ENCODE assay signal across 9 cellular contexts in genomic region chr10:32960022-32960421, GRCh38. TPM values are rescaled to one million over a fixed set of nuclear protein-coding genes. Genes with fewer than 3 reads are reported as not detected.
DNase-seq lines count a peak whose midpoint lies in the region; ATAC-seq and TF ChIP-seq lines count a peak whose summit lies in the region.
"Had no signal": no experiment of that assay in that cellular context is flagged by ENCODE, and none has a peak within 500 bp of the region (broad histone marks: within the 10 kb centered on the region; RNA-seq: fewer than 3 reads in every experiment).

No MANE protein-coding gene starts in this region.

- H3K9me3 ChIP-seq in SK-N-SH (no peaks in the 10 kb centered on the region), SJSA1 (replicated peaks) (no peaks in the 10 kb centered on the region), smooth muscle cell (replicated peaks; ENCODE audit: low read depth) (no peaks in the 10 kb centered on the region)

- no peaks in the 10 kb centered on the region for H3K9me2 ChIP-seq in SK-N-SH

- H3K36me3 ChIP-seq in SK-N-SH (replicated peaks in 1 of 2; ENCODE audit: control insufficient read depth in 1 of 2, insufficient read depth in 2 of 2, low read length in 1 of 2) (peaks cover 1 to 8% of the 10 kb centered on the region in 2 experiments), SJSA1 (peaks cover 29% of the 10 kb centered on the region), smooth muscle cell (ENCODE audit: low read depth) (no peaks in the 10 kb centered on the region)

- peak overlapping the region; percentile 98 for H3K9ac ChIP-seq in SK-N-SH
- peak overlapping the region; percentile 99 for H3K9ac ChIP-seq in smooth muscle cell (ENCODE audit: low read depth)

- no peak for TF ChIP-seq RAD21 in SK-N-SH (IDR thresholded peaks at IDR 0.05; ENCODE audit: low read length)

- peak overlapping the region; percentile 93 to 98 for H3K27ac ChIP-seq in SK-N-SH (ENCODE audit: low read depth in 2 of 2, low read length in 1 of 2)
- peak overlapping the region; percentile 99 for H3K27ac ChIP-seq in SJSA1
- H3K27ac ChIP-seq in smooth muscle cell (ENCODE audit: low read depth) = peak overlapping the region; percentile 97

- peaks cover 30% of the 10 kb centered on the region for H3F3A ChIP-seq in SK-N-SH (replicated peaks; ENCODE audit: insufficient read depth)
- H3F3A ChIP-seq in smooth muscle cell (ENCODE audit: low read depth) = peaks cover 28% of the 10 kb centered on the region

- peak overlapping the region; percentile 79 for H3K4me2 ChIP-seq in SK-N-SH
- H3K4me2 ChIP-seq in smooth muscle cell = peak overlapping the region; percentile 93

- H2AFZ ChIP-seq in SK-N-SH (ENCODE audit: low read depth) (no peak overlapping the region), smooth muscle cell (ENCODE audit: low read depth) (no peak overlapping the region)

- TF ChIP-seq CTCF in SK-N-SH (IDR thresholded peaks at IDR 0.05) (no peak), fibroblast of villous mesenchyme (IDR thresholded peaks at IDR 0.05; ENCODE audit: insufficient read depth, low read depth, low read length) (no peak), smooth muscle cell (IDR thresholded peaks at IDR 0.05; ENCODE audit: borderline replicate concordance, insufficient read depth, poor library complexity, severe bottlenecking) (no peak)

- peak overlapping the region; percentile 78 to 95; a peak in 3 of 4 replicates for H3K4me3 ChIP-seq in SK-N-SH (ENCODE audit: low read depth in 2 of 2, low read length in 1 of 2)
- H3K4me3 ChIP-seq in SJSA1 = peak overlapping the region; percentile 98
- H3K4me3 ChIP-seq in fibroblast of villous mesenchyme (ENCODE audit: low read depth, low read length) = peak overlapping the region; percentile 92
- H3K4me3 ChIP-seq in smooth muscle cell = peak overlapping the region; percentile 70

- no peaks in the 10 kb centered on the region for H3K27me3 ChIP-seq in SK-N-SH (ENCODE audit: insufficient read depth)
- H3K27me3 ChIP-seq in SJSA1 (replicated peaks) = no peaks in the 10 kb centered on the region
- no peaks in the 10 kb centered on the region for H3K27me3 ChIP-seq in smooth muscle cell (ENCODE audit: low read depth)

- no peak for TF ChIP-seq EP300 in SK-N-SH (IDR thresholded peaks at IDR 0.05; ENCODE audit: borderline replicate concordance in 1 of 2, low read depth in 1 of 2, low read length in 1 of 2)

- ATAC-seq in SK-N-SH treated with all-trans-retinoic acid at 6 μM for 48 hours = no peak

- H3K79me2 ChIP-seq in SK-N-SH (ENCODE audit: insufficient read depth) (peaks cover 58% of the 10 kb centered on the region), smooth muscle cell (ENCODE audit: low read depth) (peaks cover 53% of the 10 kb centered on the region)

- POLR2A ChIA-PET in SK-N-SH (lab: Yijun Ruan, JAX) = interaction anchor here (1.8 kb wide), 1 partner anchor 20 kb away, joined by 15 read pairs; no protein-coding TSS in a partner anchor

- WGBS in SK-N-SH (ENCODE audit: low lambda C conversion rate) = 68% methylated on average over 4 of the region's 4 CpGs
- WGBS in smooth muscle cell (ENCODE audit: low lambda C conversion rate) = 64% methylated on average over 4 of the region's 4 CpGs

- CTCF ChIA-PET in SK-N-SH (lab: Yijun Ruan, JAX) = interaction anchor here (1.2 kb wide), 1 partner anchor 12 kb away, joined by 3 read pairs; no protein-coding TSS in a partner anchor

- no peak for DNase-seq in SK-N-SH
- DNase-seq in SJSA1 (ENCODE audit: low read depth in 1 of 2, low spot score in 2 of 2) = no peak
- no peak for DNase-seq in fibroblast of villous mesenchyme (ENCODE audit: low read depth)
- no peak for DNase-seq in smooth muscle cell (lab: John Stamatoyannopoulos, UW; ENCODE audit: unreplicated experiment)
- no peak for DNase-seq in activated CD8-positive, alpha-beta memory T cell treated with anti-CD3 and anti-CD28 coated beads, Interleukin-2, amount 50 U/mL, for 4 hours
- no peak for DNase-seq in GOT3 (lab: John Stamatoyannopoulos, UW)
- no peak for DNase-seq in NOMO-1 treated with DMSO at 0.1 percent for 48 hours (lab: John Stamatoyannopoulos, UW; ENCODE audit: unreplicated experiment)
- DNase-seq: nucleus accumbens had no signal

- H4K20me1 ChIP-seq in SK-N-SH (ENCODE audit: insufficient read depth) = peaks cover 26% of the 10 kb centered on the region
- peaks cover 27% of the 10 kb centered on the region for H4K20me1 ChIP-seq in smooth muscle cell (ENCODE audit: low read depth)

- H3K4me1 ChIP-seq in SK-N-SH (ENCODE audit: control insufficient read depth in 1 of 2, insufficient read depth in 2 of 2, low read depth in 1 of 2, low read length in 1 of 2) = peaks cover 14 to 16% of the 10 kb centered on the region in 2 experiments
- H3K4me1 ChIP-seq in SJSA1 (replicated peaks) = peaks cover 46% of the 10 kb centered on the region
- peaks cover 41% of the 10 kb centered on the region for H3K4me1 ChIP-seq in smooth muscle cell (ENCODE audit: low read depth)

TF ChIP-seq in SK-N-SH, 30 proteins besides CTCF, POLR2A, EP300 and RAD21 (continues in another document):
- no peak for TF ChIP-seq RFX5 (IDR thresholded peaks at IDR 0.05; ENCODE audit: low read length)
- TF ChIP-seq, protein P1, sequence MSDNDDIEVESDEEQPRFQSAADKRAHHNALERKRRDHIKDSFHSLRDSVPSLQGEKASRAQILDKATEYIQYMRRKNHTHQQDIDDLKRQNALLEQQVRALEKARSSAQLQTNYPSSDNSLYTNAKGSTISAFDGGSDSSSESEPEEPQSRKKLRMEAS (IDR thresholded peaks at IDR 0.05; ENCODE audit: low read depth) = no peak
- TF ChIP-seq TEAD4 (IDR thresholded peaks at IDR 0.05; ENCODE audit: borderline replicate concordance, insufficient read depth) = no peak
- no peak for TF ChIP-seq RXRA (IDR thresholded peaks at IDR 0.05; ENCODE audit: borderline replicate concordance, low read depth)
- TF ChIP-seq SMC3 (IDR thresholded peaks at IDR 0.05; ENCODE audit: low read depth, low read length) = no peak
- TF ChIP-seq ELF1 (IDR thresholded peaks at IDR 0.05) = no peak
- TF ChIP-seq PBX3 (IDR thresholded peaks at IDR 0.05) = no peak
- TF ChIP-seq NRF1 (IDR thresholded peaks at IDR 0.05; ENCODE audit: low read depth, low read length) = no peak
- no peak for TF ChIP-seq RCOR1 (IDR thresholded peaks at IDR 0.05; ENCODE audit: low read length)
- TF ChIP-seq MXI1 (IDR thresholded peaks at IDR 0.05; ENCODE audit: low read depth, low read length) = no peak
- no peak for TF ChIP-seq EZH2phosphoT487 (IDR thresholded peaks at IDR 0.05; ENCODE audit: borderline replicate concordance, low read depth)
- no peak for TF ChIP-seq NFIC (IDR thresholded peaks at IDR 0.05; ENCODE audit: borderline replicate concordance)
- TF ChIP-seq SIN3A (IDR thresholded peaks at IDR 0.05; ENCODE audit: borderline replicate concordance, low read depth, low read length) = no peak
- TF ChIP-seq FOXJ3 (CRISPR knock-in tag; IDR thresholded peaks at IDR 0.05) = no peak
- no peak for TF ChIP-seq POLR2AphosphoS5 (IDR thresholded peaks at IDR 0.05; ENCODE audit: low read depth, low read length)

TF ChIP-seq in SK-N-SH treated with all-trans-retinoic acid at 6 μM for 48 hours, 23 proteins besides CTCF, POLR2A, EP300 and RAD21:
- TF ChIP-seq CSDC2 (CRISPR knock-in tag; IDR thresholded peaks at IDR 0.05) = no peak
- TF ChIP-seq ISL1 (CRISPR knock-in tag; IDR thresholded peaks at IDR 0.05) = no peak
- TF ChIP-seq, protein P2, sequence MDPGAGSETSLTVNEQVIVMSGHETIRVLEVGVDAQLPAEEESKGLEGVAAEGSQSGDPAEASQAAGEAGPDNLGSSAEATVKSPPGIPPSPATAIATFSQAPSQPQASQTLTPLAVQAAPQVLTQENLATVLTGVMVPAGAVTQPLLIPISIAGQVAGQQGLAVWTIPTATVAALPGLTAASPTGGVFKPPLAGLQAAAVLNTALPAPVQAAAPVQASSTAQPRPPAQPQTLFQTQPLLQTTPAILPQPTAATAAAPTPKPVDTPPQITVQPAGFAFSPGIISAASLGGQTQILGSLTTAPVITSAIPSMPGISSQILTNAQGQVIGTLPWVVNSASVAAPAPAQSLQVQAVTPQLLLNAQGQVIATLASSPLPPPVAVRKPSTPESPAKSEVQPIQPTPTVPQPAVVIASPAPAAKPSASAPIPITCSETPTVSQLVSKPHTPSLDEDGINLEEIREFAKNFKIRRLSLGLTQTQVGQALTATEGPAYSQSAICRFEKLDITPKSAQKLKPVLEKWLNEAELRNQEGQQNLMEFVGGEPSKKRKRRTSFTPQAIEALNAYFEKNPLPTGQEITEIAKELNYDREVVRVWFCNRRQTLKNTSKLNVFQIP (CRISPR knock-in tag; IDR thresholded peaks at IDR 0.05; ENCODE audit: borderline replicate concordance, low read depth) = no peak
- no peak for TF ChIP-seq BACH2 (CRISPR knock-in tag; IDR thresholded peaks at IDR 0.05; ENCODE audit: borderline replicate concordance)
- TF ChIP-seq, protein P3, sequence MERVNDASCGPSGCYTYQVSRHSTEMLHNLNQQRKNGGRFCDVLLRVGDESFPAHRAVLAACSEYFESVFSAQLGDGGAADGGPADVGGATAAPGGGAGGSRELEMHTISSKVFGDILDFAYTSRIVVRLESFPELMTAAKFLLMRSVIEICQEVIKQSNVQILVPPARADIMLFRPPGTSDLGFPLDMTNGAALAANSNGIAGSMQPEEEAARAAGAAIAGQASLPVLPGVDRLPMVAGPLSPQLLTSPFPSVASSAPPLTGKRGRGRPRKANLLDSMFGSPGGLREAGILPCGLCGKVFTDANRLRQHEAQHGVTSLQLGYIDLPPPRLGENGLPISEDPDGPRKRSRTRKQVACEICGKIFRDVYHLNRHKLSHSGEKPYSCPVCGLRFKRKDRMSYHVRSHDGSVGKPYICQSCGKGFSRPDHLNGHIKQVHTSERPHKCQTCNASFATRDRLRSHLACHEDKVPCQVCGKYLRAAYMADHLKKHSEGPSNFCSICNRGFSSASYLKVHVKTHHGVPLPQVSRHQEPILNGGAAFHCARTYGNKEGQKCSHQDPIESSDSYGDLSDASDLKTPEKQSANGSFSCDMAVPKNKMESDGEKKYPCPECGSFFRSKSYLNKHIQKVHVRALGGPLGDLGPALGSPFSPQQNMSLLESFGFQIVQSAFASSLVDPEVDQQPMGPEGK (CRISPR knock-in tag; IDR thresholded peaks at IDR 0.05; ENCODE audit: borderline replicate concordance) = no peak
- TF ChIP-seq ZNF8 (CRISPR knock-in tag; IDR thresholded peaks at IDR 0.05) = no peak
- no peak for TF ChIP-seq GLIS3 (CRISPR knock-in tag; IDR thresholded peaks at IDR 0.05)
- no peak for TF ChIP-seq PPARA (CRISPR knock-in tag; IDR thresholded peaks at IDR 0.05; ENCODE audit: borderline replicate concordance)
- no peak for TF ChIP-seq ZNF565 (CRISPR knock-in tag; conservative IDR thresholded peaks at IDR 0.05; ENCODE audit: low read depth)

RNA-seq across cellular contexts. Expression of gene ITGB1, which starts 2.0 kb away (rescaled TPM):
- polyA plus RNA-seq in SK-N-SH (2012; rRNA removed) (666 and 846 TPM in 2 replicates), smooth muscle cell (674 and 859 TPM in 2 replicates)
- 1,012 and 1,342 TPM in 2 replicates for polyA plus RNA-seq in SK-N-SH (2012; cell fraction: cytosol; rRNA removed)
- polyA plus RNA-seq in SK-N-SH (2012; cell fraction: nucleus; rRNA removed) = 162 and 438 TPM in 2 replicates
- 1,448 and 1,992 TPM in 2 replicates for total RNA-seq in SJSA1 (2014; rRNA removed; shearing (Covaris generic))
- total RNA-seq in fibroblast of villous mesenchyme (1,751 and 1,757 TPM in 2 replicates), smooth muscle cell (2,267 and 2,867 TPM in 2 replicates)
